Comparison of ENCODE assay signal across 19 cellular contexts in the genomic region with DNA sequence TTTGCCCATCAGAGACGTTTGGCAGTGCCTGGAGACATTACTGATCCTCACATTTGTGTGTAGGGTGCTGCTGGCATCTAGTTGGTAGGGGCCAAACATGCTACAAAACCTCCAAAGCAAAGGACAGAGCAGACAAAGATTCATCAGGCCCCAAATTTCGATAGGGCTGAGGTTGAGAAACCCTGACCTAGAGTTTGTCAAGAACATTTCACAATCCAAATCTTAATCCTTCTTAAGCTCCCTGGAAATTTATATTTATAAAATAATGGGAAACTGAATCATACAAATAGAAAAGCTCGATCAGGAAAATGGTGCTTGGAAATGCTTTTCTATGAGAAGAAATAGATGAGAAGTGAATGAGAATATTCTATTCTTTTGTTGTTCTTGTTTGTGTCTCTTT.
"Had no signal": no experiment of that assay in that cellular context is flagged by ENCODE, and none has a peak within 500 bp of the region (broad histone marks: within the 10 kb centered on the region; RNA-seq: fewer than 3 reads in every experiment).

No MANE protein-coding gene starts in this region.

- H3K4me2 ChIP-seq: SK-N-SH had no signal

- H3K9ac ChIP-seq: SK-N-SH had no signal

- H3K27ac ChIP-seq: RWPE1 had no signal

- H3K4me3 ChIP-seq: MG63 had no signal

- DNase-seq: KBM-7, MG63, NCI-H1092, NCI-H1105 treated with DMSO at 0.1 percent for 48 hours, NCI-H1417 treated with DMSO at 0.1 percent for 48 hours, NCI-H187, NCI-H2029, NCI-H2081 treated with DMSO at 0.1 percent for 48 hours, NCI-H2171, NCI-H226, NCI-H446, NCI-H510A, NCI-H524 treated with DMSO at 0.1 percent for 48 hours, NCI-H69, NCI-H774, PC-3, SHP77, SK-N-SH had no signal

- H3K27me3 ChIP-seq: MG63 had no signal

- H3K9me3 ChIP-seq: MG63, SK-N-SH had no signal

- H3K36me3 ChIP-seq: MG63 had no signal
